ENCODE assay signal across 12 cellular contexts in genomic region chr10:101063548-101064414, GRCh38. TPM values are rescaled to one million over a fixed set of nuclear protein-coding genes. Genes with fewer than 3 reads are reported as not detected.
DNase-seq lines count a peak whose midpoint lies in the region; ATAC-seq and TF ChIP-seq lines count a peak whose summit lies in the region.
"Had no signal": no experiment of that assay in that cellular context is flagged by ENCODE, and none has a peak within 500 bp of the region (broad histone marks: within the 10 kb centered on the region; RNA-seq: fewer than 3 reads in every experiment).

No MANE protein-coding gene starts in this region.

- peak overlapping the region; percentile 97 for H3K9ac ChIP-seq in Loucy (ENCODE audit: low read depth, low read length, poor library complexity, severe bottlenecking)

- H3K27me3 ChIP-seq in Loucy (ENCODE audit: insufficient read depth, low read length, poor library complexity, severe bottlenecking) (no peaks in the 10 kb centered on the region), gastrocnemius medialis (peaks cover 14 to 23% (median 18%) of the 10 kb centered on the region in 3 donors)

- H3F3A ChIP-seq in Loucy (ENCODE audit: low read depth), result peaks cover 7% of the 10 kb centered on the region; the same call in 1 of the 2 replicates

- H3K9me3 ChIP-seq in Loucy (ENCODE audit: insufficient read depth, low read depth, low read length), result no peaks in the 10 kb centered on the region
- no peaks in the 10 kb centered on the region for H3K9me3 ChIP-seq in gastrocnemius medialis
- H3K9me3 ChIP-seq: suprapubic skin had no signal

- intact Hi-C loops in gastrocnemius medialis (cut with DNase I; ENCODE audit: low total_unique reads), result loop anchor here (5.0 kb wide), 1 partner anchor 151 kb away; the partner anchor contains the start of gene SLF2

- peak overlapping the region in 3 of 4 donors; percentile 3 to 99 (median 99) for H3K27ac ChIP-seq in gastrocnemius medialis
- H3K27ac ChIP-seq: suprapubic skin had no signal

- peak overlapping the region; percentile 96 for H3K4me2 ChIP-seq in Loucy (ENCODE audit: low read depth, low read length, poor library complexity, severe bottlenecking)

- H3K4me1 ChIP-seq in Loucy (ENCODE audit: insufficient read depth, low read length, poor library complexity, severe bottlenecking) (peaks cover 42% of the 10 kb centered on the region), gastrocnemius medialis (peaks cover 52 to 57% of the 10 kb centered on the region in 2 donors)

- peaks cover 7% of the 10 kb centered on the region for H4K20me1 ChIP-seq in Loucy (ENCODE audit: insufficient read depth, low read length, poor library complexity, severe bottlenecking)

- no peak for ATAC-seq in gastrocnemius medialis

- no peaks in the 10 kb centered on the region for H3K9me3 Mint-ChIP-seq in chondrocyte (ENCODE audit: low read depth)

- H3K79me2 ChIP-seq in Loucy (ENCODE audit: insufficient read depth, low read length), result peaks cover 43% of the 10 kb centered on the region

- peaks cover 52% of the 10 kb centered on the region for H3K4me1 Mint-ChIP-seq in chondrocyte (ENCODE audit: low read depth)

- H3K27ac Mint-ChIP-seq in chondrocyte (ENCODE audit: unreplicated experiment), result peak overlapping the region; percentile 9

- H3K36me3 ChIP-seq in Loucy (ENCODE audit: insufficient read depth, low read length) (no peaks in the 10 kb centered on the region), gastrocnemius medialis (no peaks in the 10 kb centered on the region)
- H3K36me3 ChIP-seq: suprapubic skin had no signal

- no peaks in the 10 kb centered on the region for H3K9me2 ChIP-seq in Loucy (replicated peaks; ENCODE audit: low read depth, low read length)

- no peaks in the 10 kb centered on the region for H3K27me3 Mint-ChIP-seq in chondrocyte (ENCODE audit: low read depth)

- H3K36me3 Mint-ChIP-seq in chondrocyte (ENCODE audit: low read depth), result no peaks in the 10 kb centered on the region

- H3K4me3 ChIP-seq in Loucy (ENCODE audit: low read length, poor library complexity, severe bottlenecking), result peak overlapping the region; percentile 93
- no peak overlapping the region for H3K4me3 ChIP-seq in gastrocnemius medialis

- H2AFZ ChIP-seq in Loucy (ENCODE audit: low read length), result no peak overlapping the region

- H3K4me3 Mint-ChIP-seq in chondrocyte (ENCODE audit: unreplicated experiment), result peak overlapping the region; percentile 8

- in situ Hi-C loops in gastrocnemius medialis (cut with MboI; ENCODE audit: low sequenced_read_pairs in 4 of 4), result no loop called here

- no peak for TF ChIP-seq POLR2A in gastrocnemius medialis (IDR thresholded peaks at IDR 0.05)

- DNase-seq in DMS 273 (lab: John Stamatoyannopoulos, UW; ENCODE audit: unreplicated experiment), result peak; percentile 24
- no peak for DNase-seq in DMS 273 treated with DMSO at 0.1 percent for 48 hours (lab: John Stamatoyannopoulos, UW)
- no peak for DNase-seq in chondrocyte (ENCODE audit: low spot score)
- no peak for DNase-seq in gastrocnemius medialis
- no peak for DNase-seq in occipital lobe (lab: John Stamatoyannopoulos, UW)
- DNase-seq in GOT3 (lab: John Stamatoyannopoulos, UW), result no peak
- DNase-seq in amygdala (lab: John Stamatoyannopoulos, UW), result no peak
- DNase-seq: 8988T, foreskin fibroblast, NCI-H345 had no signal

- no peak for TF ChIP-seq CTCF in Loucy (conservative IDR thresholded peaks at IDR 0.05; ENCODE audit: low read length)
- TF ChIP-seq CTCF in chondrocyte (IDR thresholded peaks at IDR 0.05), result no peak
- TF ChIP-seq CTCF in gastrocnemius medialis (IDR thresholded peaks at IDR 0.05 in 4 of 5, conservative IDR thresholded peaks at IDR 0.05 in 1 of 5), result no peak

RNA-seq across cellular contexts. Expression of gene KAZALD1, which starts 2.0 kb away (rescaled TPM):
- total RNA-seq in chondrocyte (18.9 to 43.4 TPM (median 19.8 TPM) in 3 replicates), gastrocnemius medialis (1 to 10 TPM; 1.7 to 3.6 (median 2.2) TPM), occipital lobe (1.4 TPM)

RNA-seq across cellular contexts. Expression of gene SFXN3, which starts 32.7 kb away (rescaled TPM):
- 92.4 to 101 TPM (median 96.9 TPM) in 3 replicates for total RNA-seq in chondrocyte
- total RNA-seq in gastrocnemius medialis, result 1 to 10 TPM; 4.2 to 9.5 (median 7.0) TPM
- total RNA-seq in occipital lobe, result 44.0 TPM

RNA-seq across cellular contexts. Expression of gene PDZD7, which starts 32.9 kb away (rescaled TPM):
- total RNA-seq in chondrocyte (1.4 to 1.8 TPM (median 1.7 TPM) in 3 replicates), gastrocnemius medialis (under 1 TPM in 1 of 4 donors, not detected in 3; 0.11 TPM), occipital lobe (4.5 TPM)
